ENCODE assay signal across 1 cellular context in the genomic region with DNA sequence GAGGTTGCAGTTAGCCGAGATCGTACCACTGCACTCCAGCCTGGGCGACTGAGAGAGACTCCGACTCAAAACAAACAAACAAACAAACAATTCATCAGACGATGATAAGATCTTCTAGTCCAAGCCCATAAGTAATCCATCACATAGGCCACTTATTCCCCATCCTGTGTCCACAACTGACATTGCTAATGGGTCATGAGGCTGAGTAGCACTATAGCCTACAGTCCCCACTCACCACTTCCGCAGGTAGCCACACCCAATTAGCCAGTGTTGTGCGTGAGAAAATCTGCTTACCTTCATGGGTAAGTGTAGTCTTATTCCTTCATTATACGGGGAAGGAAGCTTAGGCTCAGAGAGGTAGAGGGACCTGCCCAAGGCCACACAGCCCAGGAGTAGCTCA.
TF ChIP-seq lines count a peak whose summit lies in the region.

No MANE protein-coding gene starts in this region.

TF ChIP-seq in HepG2, 621 proteins besides CTCF, POLR2A, EP300 and RAD21:
- TF ChIP-seq SP140L (CRISPR knock-in tag; IDR thresholded peaks at IDR 0.05; ENCODE audit: borderline replicate concordance) (no peak), ZNF772 (CRISPR knock-in tag; IDR thresholded peaks at IDR 0.05) (no peak), JARID2 (CRISPR knock-in tag; IDR thresholded peaks at IDR 0.05; ENCODE audit: insufficient replicate concordance) (no peak), ZNF768 (CRISPR knock-in tag; IDR thresholded peaks at IDR 0.05) (peak; percentile 46; the same call in 1 of the 2 replicates), ZNF850 (CRISPR knock-in tag; conservative IDR thresholded peaks at IDR 0.05) (no peak), ETV5 (CRISPR knock-in tag; IDR thresholded peaks at IDR 0.05; ENCODE audit: borderline replicate concordance) (no peak)
